10 cellular contexts compared by ENCODE assay signal in genomic region chr15:51444807-51445206, GRCh38.
"Had no signal": no experiment of that assay in that cellular context is flagged by ENCODE, and none has a peak within 500 bp of the region (broad histone marks: within the 10 kb centered on the region; RNA-seq: fewer than 3 reads in every experiment).

No MANE protein-coding gene starts in this region.

- FAIRE-seq: H1, H54 had no signal

- H3K27ac ChIP-seq: HL-60, KMS-11 had no signal

- H2AFZ ChIP-seq: GM23338 had no signal

- DNase-seq: H9, HCEC 1CT, HFFc6, IMR-90, KBM-7 had no signal

- H3K9ac ChIP-seq: KMS-11 had no signal

- ATAC-seq: GM23338 had no signal

- H3K4me3 ChIP-seq: GM23338 had no signal

- H3K4me2 ChIP-seq: GM23338 had no signal
